In the genomic region with DNA sequence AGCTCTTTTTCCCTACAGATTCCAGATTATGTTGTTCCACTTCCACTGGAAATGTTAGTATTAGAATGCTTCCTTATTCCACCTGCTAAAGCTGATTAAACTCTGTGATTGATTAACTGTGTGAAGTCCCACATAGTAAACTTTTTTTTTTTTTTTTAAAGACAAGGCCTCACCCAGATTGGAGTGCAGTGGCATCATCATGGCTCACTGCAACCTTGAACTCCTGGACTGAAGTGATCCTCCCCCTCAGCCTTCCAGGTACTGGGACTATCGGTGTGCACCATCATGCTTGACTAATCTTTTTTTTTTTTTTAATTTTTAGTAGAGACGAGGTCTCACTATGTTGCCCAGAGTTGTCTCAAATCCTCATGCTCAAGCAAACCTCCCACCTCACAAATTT, we compare ENCODE assay signal across 11 cellular contexts.
"Had no signal": no experiment of that assay in that cellular context is flagged by ENCODE, and none has a peak within 500 bp of the region (broad histone marks: within the 10 kb centered on the region; RNA-seq: fewer than 3 reads in every experiment).

No MANE protein-coding gene starts in this region.

- DNase-seq: GM23248, GOT3, H7, H9, HCEC 1CT, HFFc6 had no signal

- H3K27ac ChIP-seq: GM23248 had no signal

- H3K4me3 ChIP-seq: GM23248, GM23338, HAP-1 had no signal

- H3K4me2 ChIP-seq: GM23338 had no signal

- H2AFZ ChIP-seq: GM23248, GM23338 had no signal

- FAIRE-seq: H1, H54 had no signal

- H3K4me1 ChIP-seq: HAP-1 had no signal

- H3K9ac ChIP-seq: GM23248 had no signal

- H3K9me3 Mint-ChIP-seq: GM23338, H9, HFFc6 had no signal

- ATAC-seq: GM23338, HCT116 had no signal

- H3K36me3 ChIP-seq: HAP-1 had no signal

- H3K4me3 Mint-ChIP-seq: GM23338, H9, HFFc6 had no signal

- H3K27ac Mint-ChIP-seq: GM23338, H9, HFFc6 had no signal

- H3K9me3 ChIP-seq: HAP-1 had no signal
